In the genomic region with DNA sequence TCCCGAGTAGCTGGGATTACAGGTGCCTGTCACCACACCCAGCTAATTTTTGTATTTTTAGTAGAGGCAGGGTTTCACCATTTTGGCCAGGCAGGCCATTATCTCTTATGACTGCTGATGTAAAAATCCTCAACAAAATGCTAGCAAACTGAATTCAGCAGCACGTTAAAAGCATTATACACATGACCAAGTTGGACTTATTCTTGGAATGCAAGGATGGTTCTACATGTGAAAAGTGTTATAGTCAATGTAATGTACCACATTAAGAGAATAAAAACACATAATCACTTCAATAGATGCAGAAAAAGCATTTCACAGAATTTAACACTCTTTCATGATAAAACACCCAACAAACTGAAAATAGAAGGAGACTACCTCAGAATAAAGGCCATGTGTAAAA, we compare ENCODE assay signal across 10 cellular contexts. TPM values are rescaled to one million over a fixed set of nuclear protein-coding genes. Genes with fewer than 3 reads are reported as not detected.
"Had no signal": no experiment of that assay in that cellular context is flagged by ENCODE, and none has a peak within 500 bp of the region (broad histone marks: within the 10 kb centered on the region; RNA-seq: fewer than 3 reads in every experiment).

No MANE protein-coding gene starts in this region.

- DNase-seq: GOT3, H7, HFFc6 had no signal

- H3K4me1 ChIP-seq: HAP-1 had no signal

- H3K27ac ChIP-seq: HL-60 had no signal

- H3K27me3 Mint-ChIP-seq: IgD-negative memory B cell had no signal

- ATAC-seq: HCT116, HepG2 had no signal

- H3K4me3 Mint-ChIP-seq: HFFc6, IgD-negative memory B cell had no signal

- H3K27ac Mint-ChIP-seq: HFFc6, IgD-negative memory B cell had no signal

- H3K4me3 ChIP-seq: HAP-1 had no signal

RNA-seq across cellular contexts. Expression of a gene that starts 40.9 kb away (rescaled TPM):
- total RNA-seq: H4, H7, HepG2, HFFc6, HT1080 had no signal
- polyA plus RNA-seq: HepG2, IgD-negative memory B cell had no signal
